1 cellular context compared by ENCODE assay signal in the genomic region with DNA sequence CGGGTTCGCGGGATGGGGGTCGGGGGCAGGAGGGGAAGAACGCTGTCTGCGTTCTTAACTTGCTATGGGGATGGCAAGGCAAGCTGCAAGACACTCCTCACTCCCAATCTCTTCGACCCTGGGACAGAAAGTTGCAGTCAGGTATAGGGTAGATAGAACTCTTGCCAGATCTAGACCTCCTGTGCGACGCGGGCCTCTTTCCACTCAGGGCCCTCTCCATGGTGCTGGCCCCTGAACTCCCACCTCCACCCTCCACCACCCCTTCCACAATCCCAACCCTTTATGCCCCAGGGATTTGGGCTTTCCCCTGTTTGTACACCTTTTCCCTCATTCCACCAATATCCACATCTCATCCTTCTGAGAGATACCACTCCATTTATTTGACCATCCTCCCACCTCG.
A peak's percentile ranks its signal among the peaks of the same experiment; 100 is the strongest.
TF ChIP-seq lines count a peak whose summit lies in the region.

No MANE protein-coding gene starts in this region.

TF ChIP-seq in H1, 55 proteins besides CTCF, POLR2A, EP300 and RAD21:
- TF ChIP-seq SIN3A (conservative IDR thresholded peaks at IDR 0.05 in 1 of 2, IDR thresholded peaks at IDR 0.05 in 1 of 2; ENCODE audit: low read depth in 1 of 2, low read length in 2 of 2): peak in 1 of 2 experiments; percentile 41; a peak in 1 of 4 replicates
- TF ChIP-seq NRF1 (IDR thresholded peaks at IDR 0.05; ENCODE audit: low read depth, low read length): no peak
- TF ChIP-seq SIX5 (IDR thresholded peaks at IDR 0.05; ENCODE audit: low read depth, low read length): no peak
